1 cellular context compared by ENCODE assay signal in the genomic region with DNA sequence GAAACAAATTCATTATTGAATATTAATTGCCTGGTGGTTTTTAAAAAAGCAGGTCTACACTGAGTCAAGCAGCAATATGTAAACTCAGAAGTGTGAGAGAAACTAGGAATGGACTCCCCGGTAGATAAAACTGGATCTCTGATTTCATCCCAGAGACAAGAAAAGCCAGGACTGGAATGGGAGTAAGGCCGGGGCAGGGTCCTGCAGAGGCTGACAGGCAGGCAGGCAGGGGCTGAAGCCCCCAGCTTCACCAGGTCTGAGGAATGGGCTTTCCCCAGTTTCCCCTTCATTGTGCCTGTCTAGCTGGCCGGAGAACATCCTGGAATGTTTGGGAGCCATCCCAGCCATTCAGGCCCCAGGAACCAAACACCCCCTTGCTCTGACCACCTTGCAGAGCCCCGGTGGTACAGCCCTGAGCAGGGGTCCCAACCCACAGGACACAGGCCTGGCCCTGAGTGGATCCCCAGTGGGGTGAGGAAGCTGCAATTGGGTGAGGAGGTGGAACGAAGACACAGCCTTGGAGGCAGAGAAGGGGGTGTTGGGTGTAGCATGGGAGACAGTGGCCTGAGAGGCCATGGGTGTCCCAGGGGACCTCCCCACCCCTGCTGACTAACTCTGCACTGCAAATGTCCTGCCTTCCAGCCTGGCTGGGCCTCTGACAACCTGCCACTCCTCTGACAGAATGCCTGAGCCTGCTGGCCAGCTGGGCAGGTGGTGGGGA.
TF ChIP-seq lines count a peak whose summit lies in the region.

No MANE protein-coding gene starts in this region.

TF ChIP-seq in GM23338, 12 proteins besides CTCF, POLR2A, EP300 and RAD21 (continued from another document):
- TF ChIP-seq, protein P1, sequence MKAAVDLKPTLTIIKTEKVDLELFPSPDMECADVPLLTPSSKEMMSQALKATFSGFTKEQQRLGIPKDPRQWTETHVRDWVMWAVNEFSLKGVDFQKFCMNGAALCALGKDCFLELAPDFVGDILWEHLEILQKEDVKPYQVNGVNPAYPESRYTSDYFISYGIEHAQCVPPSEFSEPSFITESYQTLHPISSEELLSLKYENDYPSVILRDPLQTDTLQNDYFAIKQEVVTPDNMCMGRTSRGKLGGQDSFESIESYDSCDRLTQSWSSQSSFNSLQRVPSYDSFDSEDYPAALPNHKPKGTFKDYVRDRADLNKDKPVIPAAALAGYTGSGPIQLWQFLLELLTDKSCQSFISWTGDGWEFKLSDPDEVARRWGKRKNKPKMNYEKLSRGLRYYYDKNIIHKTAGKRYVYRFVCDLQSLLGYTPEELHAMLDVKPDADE (IDR thresholded peaks at IDR 0.05): no peak
- TF ChIP-seq STAT1 (IDR thresholded peaks at IDR 0.05; ENCODE audit: unreplicated experiment): no peak
TF ChIP-seq in GM23338: peak in this region for 0.
